Comparison of ENCODE assay signal across 14 cellular contexts in the genomic region with DNA sequence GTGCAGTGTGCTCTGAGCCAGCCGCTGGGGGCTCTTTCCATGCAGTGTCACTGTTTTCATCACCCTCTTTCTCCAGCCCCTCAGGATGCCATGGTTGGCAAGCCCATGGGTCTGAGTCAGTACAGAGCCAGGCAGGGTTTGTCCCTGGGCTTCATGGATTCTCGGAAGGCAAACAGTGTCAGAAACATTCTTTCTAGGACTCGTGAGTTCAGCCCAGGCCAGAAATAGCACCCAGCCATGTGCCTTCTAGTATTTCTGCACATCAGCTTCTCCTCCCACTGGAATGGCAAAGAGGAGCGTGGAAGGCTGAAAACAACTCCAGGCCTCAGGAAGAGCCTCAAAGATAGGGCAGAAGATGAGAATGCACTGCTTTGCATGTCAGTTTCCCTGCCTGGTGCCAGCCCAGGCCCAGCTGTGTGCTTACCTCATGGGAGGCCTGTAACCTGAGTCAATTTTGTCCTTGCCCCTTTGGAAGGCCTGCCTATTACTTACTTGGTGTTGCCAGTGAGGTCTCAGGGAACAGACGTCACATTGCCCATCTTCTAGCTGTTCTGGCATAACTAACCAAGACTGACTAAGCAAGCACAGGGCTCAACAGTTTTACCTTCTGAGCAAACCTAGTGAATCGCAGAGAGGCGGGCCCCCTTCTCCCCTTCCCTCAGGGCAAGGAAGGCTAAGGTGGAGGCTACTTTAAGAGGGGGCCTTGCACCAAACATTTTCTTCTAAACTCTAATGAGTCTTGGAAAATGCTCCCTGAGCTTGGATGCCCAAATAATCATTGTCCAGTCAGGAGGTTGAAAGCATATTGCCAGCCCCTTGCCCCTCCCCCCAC. TPM values are rescaled to one million over a fixed set of nuclear protein-coding genes. Genes with fewer than 3 reads are reported as not detected.
A peak's percentile ranks its signal among the peaks of the same experiment; 100 is the strongest.
DNase-seq lines count a peak whose midpoint lies in the region; ATAC-seq and TF ChIP-seq lines count a peak whose summit lies in the region.
"Had no signal": no experiment of that assay in that cellular context is flagged by ENCODE, and none has a peak within 500 bp of the region (broad histone marks: within the 10 kb centered on the region; RNA-seq: fewer than 3 reads in every experiment).

No MANE protein-coding gene starts in this region.

- H3K9me3 ChIP-seq in heart left ventricle: no peaks in the 10 kb centered on the region

- peaks cover 0 to 21% (median 2%) of the 10 kb centered on the region in 12 donors for H3K4me1 ChIP-seq in heart left ventricle

- peak; percentile 94 to 97 (median 96) for ATAC-seq in heart left ventricle
- ATAC-seq in activated CD4-positive, CD25-positive, alpha-beta regulatory T cell treated with anti-CD3 and anti-CD28 coated beads, Interleukin-2, amount 50 U/mL, for 24 hours: no peak
- no peak for ATAC-seq in HG03520 (IDR thresholded peaks at IDR 0.05; ENCODE audit: unreplicated experiment)

- no peak for TF ChIP-seq POLR2A in heart left ventricle (IDR thresholded peaks at IDR 0.05)

- no peaks in the 10 kb centered on the region for H3K27me3 ChIP-seq in heart left ventricle

- H3K4me3 ChIP-seq in AG09309 (ENCODE audit: control insufficient read depth, low read depth, low read length) (no peak overlapping the region), heart left ventricle (no peak overlapping the region), retinal pigment epithelial cell (ENCODE audit: low read length) (no peak overlapping the region)

- intact Hi-C loops in heart left ventricle (cut with DNase I): no loop called here

- no peaks in the 10 kb centered on the region for H3K36me3 ChIP-seq in heart left ventricle

- peak overlapping the region; percentile 39 to 90 (median 68) for H3K27ac ChIP-seq in heart left ventricle

- DNase-seq in AG09309 (ENCODE audit: low read depth) (peak; percentile 11), amniotic stem cell (lab: John Stamatoyannopoulos, UW) (peak; percentile 56), heart left ventricle (peak in 4 of 5 donors; percentile 44 to 87 (median 58)), retinal pigment epithelial cell (ENCODE audit: low read depth) (peak; percentile 17), D341Med (ENCODE audit: low spot score) (no peak)
- DNase-seq in effector CD8-positive, alpha-beta T cell (lab: John Stamatoyannopoulos, UW): no peak
- DNase-seq: activated CD4-positive, alpha-beta memory T cell treated with anti-CD3 and anti-CD28 coated beads, Interleukin-2, amount 10 ng/mL, durations not matched to agents 7 days and 5 days; activated effector memory CD4-positive, alpha-beta T cell treated with anti-CD3 and anti-CD28 coated beads, Interleukin-2, amount 50 U/mL, for 16 hours; H7; NCI-H345 had no signal

- TF ChIP-seq CTCF in AG09309 (IDR thresholded peaks at IDR 0.05; ENCODE audit: control insufficient read depth, insufficient read depth, low read depth, low read length, missing control alignments) (no peak), heart left ventricle (IDR thresholded peaks at IDR 0.05) (no peak), retinal pigment epithelial cell (conservative IDR thresholded peaks at IDR 0.05; ENCODE audit: low read depth, low read length) (no peak)

- 51 to 72% (median 64%) methylated on average over 7 of the region's 7 CpGs for WGBS in heart left ventricle, 4 donors

RNA-seq across cellular contexts. Expression of a gene that starts 42.5 kb away (rescaled TPM):
- total RNA-seq in heart left ventricle: 100 to 1,000 TPM; 276 to 965 (median 520) TPM
- polyA plus RNA-seq in heart left ventricle: 1,000 to 10,000 TPM in 1 of 2 donors, 10 to 100 TPM in 1; 92.6 to 1,145 TPM

RNA-seq across cellular contexts. Expression of a gene that starts 51.3 kb away (rescaled TPM):
- total RNA-seq in heart left ventricle: not detected
- not detected for polyA plus RNA-seq in heart left ventricle
- total RNA-seq: activated CD4-positive, alpha-beta memory T cell treated with anti-CD3 and anti-CD28 coated beads, Interleukin-2, amount 10 ng/mL, durations not matched to agents 7 days and 5 days; H7; mononuclear cell had no signal
- polyA plus RNA-seq: AG04450 had no signal

Comparison
In these comparisons a context has a peak if more than half of its experiments do, and no peak if none do; other contexts are left out.
1. DNase-seq: peak in AG09309 (single experiment), amniotic stem cell (single experiment), heart left ventricle (4 of 5) and retinal pigment epithelial cell (single experiment); none in D341Med (single experiment) and effector CD8-positive, alpha-beta T cell (single experiment).
2. ATAC-seq: peak in heart left ventricle (4 of 4); none in activated CD4-positive, CD25-positive, alpha-beta regulatory T cell treated with anti-CD3 and anti-CD28 coated beads, Interleukin-2, amount 50 U/mL, for 24 hours (0 of 2) and HG03520 (single experiment).